Comparison of ENCODE assay signal across 1 cellular context in the genomic region with DNA sequence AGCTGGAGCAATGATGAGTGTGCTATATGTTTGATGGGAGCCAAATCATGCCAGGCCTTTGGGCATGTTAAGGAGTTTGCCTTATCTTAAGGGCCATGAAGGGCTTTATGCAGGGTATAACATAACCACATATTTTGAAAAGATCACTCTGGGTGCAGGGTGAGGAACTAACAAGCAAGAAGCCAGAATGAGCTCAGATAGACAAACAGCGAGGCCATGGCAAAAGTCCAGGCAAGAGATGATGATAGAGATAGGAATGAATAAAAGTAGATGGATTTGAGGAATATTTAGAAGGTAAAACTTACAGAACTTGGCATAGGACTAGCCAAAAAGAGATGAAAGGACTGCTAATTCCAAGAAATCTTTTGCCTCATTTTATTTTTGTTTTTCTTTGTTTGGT.
TF ChIP-seq lines count a peak whose summit lies in the region.

No MANE protein-coding gene starts in this region.

TF ChIP-seq in IMR-90, 13 proteins besides CTCF, POLR2A, EP300 and RAD21:
- TF ChIP-seq FOS (IDR thresholded peaks at IDR 0.05; ENCODE audit: low read depth, low read length): no peak
